23 cellular contexts compared by ENCODE assay signal in the genomic region with DNA sequence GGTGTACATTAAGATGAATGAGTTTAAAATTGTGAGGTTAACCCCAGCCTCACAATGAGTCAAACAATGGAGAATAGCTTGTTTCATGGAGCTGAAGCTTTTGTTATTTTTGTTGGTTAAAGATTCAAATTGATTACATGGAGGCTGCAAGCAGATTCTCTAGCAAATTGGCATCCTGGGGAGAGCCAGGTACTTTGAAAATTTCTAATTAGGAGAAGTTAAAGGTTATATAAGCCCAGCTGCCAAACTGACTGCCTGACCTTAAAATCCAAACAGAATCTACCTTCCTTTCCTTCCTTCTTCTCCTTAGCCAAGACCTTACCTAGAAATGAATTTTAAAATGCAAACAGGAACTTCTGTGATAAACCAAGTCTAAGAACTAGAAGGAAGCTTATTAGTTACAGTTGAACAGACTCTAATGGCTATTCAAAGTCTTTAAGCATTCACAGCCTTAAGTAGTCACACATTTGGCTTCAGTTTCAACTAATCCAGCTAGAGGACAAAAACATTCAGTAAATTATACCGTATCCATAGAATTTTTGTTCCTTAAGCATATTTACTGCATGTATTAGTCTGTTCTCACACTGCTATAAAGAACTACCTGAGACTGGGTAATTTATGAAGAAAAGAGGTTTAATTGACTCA.
"Had no signal": no experiment of that assay in that cellular context is flagged by ENCODE, and none has a peak within 500 bp of the region (broad histone marks: within the 10 kb centered on the region; RNA-seq: fewer than 3 reads in every experiment).

No MANE protein-coding gene starts in this region.

- H3K9me3 Mint-ChIP-seq: activated T-cell treated with anti-CD3 and anti-CD28 coated beads, Interleukin-2, amount 50 U/mL, for 4 hours; effector memory CD8-positive, alpha-beta T cell; memory B cell had no signal

- H3K27ac ChIP-seq: adrenal gland, cardiac muscle cell, hepatocyte, neutrophil, parathyroid adenoma, stomach, vagina had no signal

- H3K4me1 ChIP-seq: adrenal gland, parathyroid adenoma, vagina had no signal

- H3K27me3 Mint-ChIP-seq: activated CD4-positive, alpha-beta T cell treated with anti-CD3 and anti-CD28 coated beads, Interleukin-2, amount 10 ng/mL, durations not matched to agents 7 days and 5 days; dendritic cell treated with granulocyte-macrophage colony-stimulating factor and Interleukin-4, amounts not matched to agents 40 ng/mL and 50 ng/mL, for 4 days had no signal

- H3K4me3 ChIP-seq: adrenal gland, cardiac muscle cell, hepatocyte, mucosa of descending colon, stomach, vagina had no signal

- H3K9ac ChIP-seq: parathyroid adenoma had no signal

- H3K27ac Mint-ChIP-seq: activated CD4-positive, alpha-beta T cell treated with anti-CD3 and anti-CD28 coated beads, Interleukin-2, amount 10 ng/mL, durations not matched to agents 7 days and 5 days; activated CD8-positive, alpha-beta T cell treated with anti-CD3 and anti-CD28 coated beads, Interleukin-2, amount 10 ng/mL, durations not matched to agents 7 days and 5 days; dendritic cell treated with granulocyte-macrophage colony-stimulating factor and Interleukin-4, amounts not matched to agents 40 ng/mL and 50 ng/mL, for 4 days; effector memory CD8-positive, alpha-beta T cell; memory B cell; naive B cell had no signal

- DNase-seq: activated CD4-positive, alpha-beta T cell treated with anti-CD3 and anti-CD28 coated beads, Interleukin-2, amount 10 ng/mL, durations not matched to agents 7 days and 5 days; activated CD8-positive, alpha-beta T cell treated with anti-CD3 and anti-CD28 coated beads, Interleukin-2, amount 10 ng/mL, durations not matched to agents 7 days and 5 days; activated effector memory CD4-positive, alpha-beta T cell treated with Interleukin-2 at 50 U/mL for 16 hours; activated naive CD4-positive, alpha-beta T cell treated with anti-CD3 and anti-CD28 coated beads, Interleukin-2, amount 50 U/mL, for 16 hours; activated T-cell treated with anti-CD3 and anti-CD28 coated beads, Interleukin-2, amount 50 U/mL, for 4 hours; adrenal gland; effector memory CD8-positive, alpha-beta T cell; foreskin fibroblast; mucosa of descending colon; naive B cell; right cardiac atrium; stimulated activated CD4-positive, alpha-beta T cell treated with anti-CD3 and anti-CD28 coated beads, Interleukin-2, amount 100 ng/mL, for 24 hours; stomach; T1000; trophoblast cell had no signal

- H3K36me3 ChIP-seq: adrenal gland, cardiac muscle cell, neutrophil, stomach, vagina had no signal

- H3K9me3 ChIP-seq: adrenal gland, mucosa of descending colon, neutrophil, stomach, vagina had no signal

- H3K27me3 ChIP-seq: adrenal gland, cardiac muscle cell, hepatocyte, neutrophil, stomach, vagina had no signal

- H3K4me1 Mint-ChIP-seq: memory B cell, naive B cell had no signal

- ATAC-seq: activated CD4-positive, CD25-positive, alpha-beta regulatory T cell treated with anti-CD3 and anti-CD28 coated beads, Interleukin-2, amount 50 U/mL, for 24 hours; activated CD8-positive, alpha-beta T cell treated with anti-CD3 and anti-CD28 coated beads, Interleukin-2, amount 10 ng/mL, durations not matched to agents 7 days and 5 days; activated T-cell treated with anti-CD3 and anti-CD28 coated beads, Interleukin-2, amount 50 U/mL, for 4 hours; effector memory CD8-positive, alpha-beta T cell; mucosa of descending colon; right cardiac atrium had no signal

- H3K4me3 Mint-ChIP-seq: activated CD4-positive, alpha-beta T cell treated with anti-CD3 and anti-CD28 coated beads, Interleukin-2, amount 10 ng/mL, durations not matched to agents 7 days and 5 days; activated CD8-positive, alpha-beta T cell treated with anti-CD3 and anti-CD28 coated beads, Interleukin-2, amount 10 ng/mL, durations not matched to agents 7 days and 5 days; activated T-cell treated with anti-CD3 and anti-CD28 coated beads, Interleukin-2, amount 50 U/mL, for 4 hours; dendritic cell treated with granulocyte-macrophage colony-stimulating factor and Interleukin-4, amounts not matched to agents 40 ng/mL and 50 ng/mL, for 4 days; effector memory CD8-positive, alpha-beta T cell; memory B cell; naive B cell had no signal
